In genomic region chr1:9101510-9102146, GRCh38 we compare ENCODE assay signal across 8 cellular contexts. TPM values are rescaled to one million over a fixed set of nuclear protein-coding genes. Genes with fewer than 3 reads are reported as not detected.
A peak's percentile ranks its signal among the peaks of the same experiment; 100 is the strongest.
DNase-seq lines count a peak whose midpoint lies in the region; ATAC-seq and TF ChIP-seq lines count a peak whose summit lies in the region.

No MANE protein-coding gene starts in this region.

- H3K27me3 ChIP-seq in GM23248 (replicated peaks; ENCODE audit: insufficient read depth), result no peaks in the 10 kb centered on the region

- no peaks in the 10 kb centered on the region for H3F3A ChIP-seq in GM23248 (ENCODE audit: insufficient read depth)

- no peak overlapping the region for H3K4me2 ChIP-seq in GM23248 (ENCODE audit: unreplicated experiment)

- no peak for ATAC-seq in GM21526 (IDR thresholded peaks at IDR 0.05; ENCODE audit: low FRiP score, unreplicated experiment)

- H3K36me3 ChIP-seq in GM23248 (ENCODE audit: low read depth), result no peaks in the 10 kb centered on the region

- no peaks in the 10 kb centered on the region for H3K9me2 ChIP-seq in GM23248 (ENCODE audit: insufficient read depth)

- no peaks in the 10 kb centered on the region for H3K4me1 ChIP-seq in GM23248 (ENCODE audit: insufficient read depth)

- in situ Hi-C loops in GM23248 (cut with MboI), result loop anchor here (10.0 kb wide), 1 partner anchor 177 kb away; no protein-coding TSS in a partner anchor
- in situ Hi-C loops in astrocyte of the spinal cord (cut with HindIII; ENCODE audit: low sequenced_read_pairs), result no loop called here

- H3K9ac ChIP-seq in GM23248, result no peak overlapping the region

- no peaks in the 10 kb centered on the region for H4K20me1 ChIP-seq in GM23248 (ENCODE audit: insufficient read depth)

- no peak overlapping the region for H3K27ac ChIP-seq in GM23248
- H3K27ac ChIP-seq in substantia nigra (ENCODE audit: low read depth, low read length, poor library complexity, severe bottlenecking), result no peak overlapping the region

- peak; percentile 79 for DNase-seq in D341Med (ENCODE audit: low spot score)
- peak; percentile 81 for DNase-seq in GM23248
- peak; percentile 76 for DNase-seq in NCI-H510A (lab: John Stamatoyannopoulos, UW)
- DNase-seq in astrocyte of the spinal cord (ENCODE audit: low read depth, low spot score), result peak; percentile 60
- DNase-seq in iris pigment epithelial cell (ENCODE audit: low read depth), result peak; percentile 70
- DNase-seq in substantia nigra (lab: John Stamatoyannopoulos, UW), result peak in 26 of 49 donors; percentile 2 to 40 (median 14)
- DNase-seq in activated T-cell treated with anti-CD3 and anti-CD28 coated beads for 4 hours, result no peak

- TF ChIP-seq CTCF in astrocyte of the spinal cord (IDR thresholded peaks at IDR 0.05; ENCODE audit: low read depth, low read length), result peak; percentile 90

- no peaks in the 10 kb centered on the region for H3K9me3 ChIP-seq in GM23248 (ENCODE audit: low read depth)

- H3K4me3 ChIP-seq in GM23248 (no peak overlapping the region), astrocyte of the spinal cord (ENCODE audit: low read depth, low read length) (no peak overlapping the region)

- H2AFZ ChIP-seq in GM23248, result no peak overlapping the region

- WGBS in GM23248 (ENCODE audit: low coverage in 1 of 2, low lambda C conversion rate in 2 of 2, missing lambda C conversion rate in 2 of 2), 2 experiments, result 36 to 37% methylated on average over 4 of the region's 4 CpGs

- no peaks in the 10 kb centered on the region for H3K79me2 ChIP-seq in GM23248 (ENCODE audit: insufficient read depth)

RNA-seq across cellular contexts. Expression of gene GPR157, which starts 27.3 kb away (rescaled TPM):
- 1.7 and 3.3 TPM in 2 replicates for total RNA-seq in GM23248 (2014; rRNA removed; shearing (Covaris generic))
- 2.6 and 2.7 TPM in 2 replicates for polyA plus RNA-seq in GM23248 (2016; fragmentation: Nextera tagmentation; extraction: Ambion mirVana)

RNA-seq across cellular contexts. Expression of gene SLC2A5, which starts 32.2 kb away (rescaled TPM):
- 0.54 TPM in 1 of 2 replicates, not detected in the other for total RNA-seq in GM23248 (2014; rRNA removed; shearing (Covaris generic))
- 0.25 and 0.29 TPM in 2 replicates for polyA plus RNA-seq in GM23248 (2016; fragmentation: Nextera tagmentation; extraction: Ambion mirVana)
